In genomic region chr12:85424581-85425348, GRCh38 we compare ENCODE assay signal across 8 cellular contexts.
DNase-seq lines count a peak whose midpoint lies in the region; ATAC-seq, FAIRE-seq and TF ChIP-seq lines count a peak whose summit lies in the region.

No MANE protein-coding gene starts in this region.

- TF ChIP-seq CTCF in D721Med (IDR thresholded peaks at IDR 0.05; ENCODE audit: insufficient read depth, missing control alignments) = peak; percentile 49
- peak; percentile 4 for TF ChIP-seq CTCF in kidney (IDR thresholded peaks at IDR 0.05; ENCODE audit: borderline replicate concordance, extremely low read depth, insufficient read depth)

- intact Hi-C loops in kidney (cut with DNase I) = no loop called here

- ATAC-seq in GM19351 (IDR thresholded peaks at IDR 0.05; ENCODE audit: unreplicated experiment) (peak; percentile 86), HG03196 (IDR thresholded peaks at IDR 0.05; ENCODE audit: unreplicated experiment) (peak; percentile 92)
- ATAC-seq in activated CD8-positive, alpha-beta memory T cell treated with anti-CD3 and anti-CD28 coated beads, Interleukin-2, amount 10 ng/mL, durations not matched to agents 7 days and 5 days = no peak

- H3K9ac ChIP-seq in kidney (ENCODE audit: low read length in 2 of 2) = no peak overlapping the region

- no peak overlapping the region for H3K27ac Mint-ChIP-seq in activated CD8-positive, alpha-beta memory T cell treated with anti-CD3 and anti-CD28 coated beads, Interleukin-2, amount 10 ng/mL, durations not matched to agents 7 days and 5 days

- CTCF ChIA-PET in activated CD8-positive, alpha-beta memory T cell treated with anti-CD3 and anti-CD28 coated beads, Interleukin-2, amount 10 ng/mL, durations not matched to agents 7 days and 5 days (lab: Charles Lee) = interaction anchor here (0.9 to 1.8 kb wide), 4 partner anchors 24 to 446 kb away, joined by 3 to 6 read pairs (median 4); no protein-coding TSS in a partner anchor

- no peaks in the 10 kb centered on the region for H3K4me1 ChIP-seq in kidney (ENCODE audit: control insufficient read depth in 1 of 2, insufficient read depth in 1 of 2, low read depth in 1 of 2, low read length in 2 of 2)

- H3K9me3 Mint-ChIP-seq in activated CD8-positive, alpha-beta memory T cell treated with anti-CD3 and anti-CD28 coated beads, Interleukin-2, amount 10 ng/mL, durations not matched to agents 7 days and 5 days (ENCODE audit: low read depth) = peaks cover 4% of the 10 kb centered on the region

- no peak for FAIRE-seq in D721Med (lab: Jason Lieb, UNC)
- no peak for FAIRE-seq in kidney (lab: Jason Lieb, UNC)

- H3K36me3 Mint-ChIP-seq in activated CD8-positive, alpha-beta memory T cell treated with anti-CD3 and anti-CD28 coated beads, Interleukin-2, amount 10 ng/mL, durations not matched to agents 7 days and 5 days = no peaks in the 10 kb centered on the region

- no peaks in the 10 kb centered on the region for H3K9me3 ChIP-seq in kidney (ENCODE audit: control insufficient read depth in 1 of 2, low read length in 2 of 2)

- H3K36me3 ChIP-seq in kidney (ENCODE audit: control insufficient read depth in 1 of 2, insufficient read depth in 2 of 2, low read length in 2 of 2) = no peaks in the 10 kb centered on the region

- H3K4me3 Mint-ChIP-seq in activated CD8-positive, alpha-beta memory T cell treated with anti-CD3 and anti-CD28 coated beads, Interleukin-2, amount 10 ng/mL, durations not matched to agents 7 days and 5 days = no peak overlapping the region

- H3K27me3 Mint-ChIP-seq in activated CD8-positive, alpha-beta memory T cell treated with anti-CD3 and anti-CD28 coated beads, Interleukin-2, amount 10 ng/mL, durations not matched to agents 7 days and 5 days = no peaks in the 10 kb centered on the region

- DNase-seq in D721Med (ENCODE audit: insufficient read length, low spot score) (no peak), SK-MEL-5 (ENCODE audit: low read depth, low spot score) (peak; percentile 70), kidney (no peak), T-helper 1 cell (no peak), cerebellar nuclear complex (lab: John Stamatoyannopoulos, UW) (no peak)
- DNase-seq in activated CD8-positive, alpha-beta memory T cell treated with anti-CD3 and anti-CD28 coated beads, Interleukin-2, amount 10 ng/mL, durations not matched to agents 7 days and 5 days = no peak

- no peak overlapping the region for H3K4me3 ChIP-seq in kidney (ENCODE audit: low read length in 2 of 2)

- no peaks in the 10 kb centered on the region for H3K4me1 Mint-ChIP-seq in activated CD8-positive, alpha-beta memory T cell treated with anti-CD3 and anti-CD28 coated beads, Interleukin-2, amount 10 ng/mL, durations not matched to agents 7 days and 5 days

- H3K27ac ChIP-seq in kidney (ENCODE audit: low read depth in 2 of 2, low read length in 2 of 2) = no peak overlapping the region

- in situ Hi-C loops in SK-MEL-5 (cut with HindIII; ENCODE audit: low pct_unique_long_range_greater_than_20kb, low sequenced_read_pairs) = loop anchor here (25.0 kb wide), 1 partner anchor 262 kb away; no protein-coding TSS in a partner anchor
